In genomic region chr10:7700577-7701125, GRCh38 we compare ENCODE assay signal across 1 cellular context.
A peak's percentile ranks its signal among the peaks of the same experiment; 100 is the strongest.
TF ChIP-seq lines count a peak whose summit lies in the region.

No MANE protein-coding gene starts in this region.

TF ChIP-seq in HepG2, 621 proteins besides CTCF, POLR2A, EP300 and RAD21 (continued from another document and continues in another):
- TF ChIP-seq CSRNP1 (CRISPR knock-in tag; IDR thresholded peaks at IDR 0.05) = no peak
- no peak for TF ChIP-seq ZNF10 (CRISPR knock-in tag; IDR thresholded peaks at IDR 0.05; ENCODE audit: borderline replicate concordance, low read depth)
- TF ChIP-seq POGZ (CRISPR knock-in tag; IDR thresholded peaks at IDR 0.05) = peak; percentile 78
- no peak for TF ChIP-seq GTF2F1 (IDR thresholded peaks at IDR 0.05; ENCODE audit: low read length)
- TF ChIP-seq ZNF496 (CRISPR knock-in tag; IDR thresholded peaks at IDR 0.05; ENCODE audit: insufficient replicate concordance) = no peak
- no peak for TF ChIP-seq HINFP (CRISPR knock-in tag; IDR thresholded peaks at IDR 0.05; ENCODE audit: low read depth)
- peak; percentile 80 for TF ChIP-seq ONECUT2 (CRISPR knock-in tag; IDR thresholded peaks at IDR 0.05)
- TF ChIP-seq ZNF629 (CRISPR knock-in tag; conservative IDR thresholded peaks at IDR 0.05) = no peak; the same call in 1 of the 2 replicates
- TF ChIP-seq YEATS4 (CRISPR knock-in tag; IDR thresholded peaks at IDR 0.05; ENCODE audit: borderline replicate concordance) = no peak
- peak; percentile 81 for TF ChIP-seq NR2C2 (CRISPR knock-in tag; IDR thresholded peaks at IDR 0.05; ENCODE audit: borderline replicate concordance)
- no peak; the same call in 1 of the 2 replicates for TF ChIP-seq ZNF33A (CRISPR knock-in tag; IDR thresholded peaks at IDR 0.05; ENCODE audit: borderline replicate concordance)
- peak; percentile 89 for TF ChIP-seq TBX2 (CRISPR knock-in tag; IDR thresholded peaks at IDR 0.05; ENCODE audit: borderline replicate concordance)
- TF ChIP-seq SIX4 (CRISPR knock-in tag; IDR thresholded peaks at IDR 0.05) = peak; percentile 95
- TF ChIP-seq MAX (IDR thresholded peaks at IDR 0.05) = no peak; the same call in 1 of the 2 replicates
- peak; percentile 71; the same call in 1 of the 2 replicates for TF ChIP-seq ETV5 (CRISPR knock-in tag; IDR thresholded peaks at IDR 0.05; ENCODE audit: borderline replicate concordance)
- 0 out of 2 replicates have a peak, but pooled peaks have one; percentile 24 for TF ChIP-seq PAX8 (CRISPR knock-in tag; IDR thresholded peaks at IDR 0.05; ENCODE audit: borderline replicate concordance)
- peak; percentile 50; the same call in 1 of the 2 replicates for TF ChIP-seq ZNF335 (CRISPR knock-in tag; IDR thresholded peaks at IDR 0.05)
- no peak for TF ChIP-seq SSRP1 (CRISPR knock-in tag; IDR thresholded peaks at IDR 0.05)
- no peak for TF ChIP-seq CAMTA2 (CRISPR knock-in tag; IDR thresholded peaks at IDR 0.05; ENCODE audit: borderline replicate concordance)
- TF ChIP-seq ZNF672 (CRISPR knock-in tag; IDR thresholded peaks at IDR 0.05) = no peak
- TF ChIP-seq ZNF704 (CRISPR knock-in tag; IDR thresholded peaks at IDR 0.05; ENCODE audit: borderline replicate concordance) = no peak
- TF ChIP-seq DZIP1 (CRISPR knock-in tag; IDR thresholded peaks at IDR 0.05) = no peak
- no peak for TF ChIP-seq NCOA5 (CRISPR knock-in tag; IDR thresholded peaks at IDR 0.05)
- TF ChIP-seq ZBTB43 (CRISPR knock-in tag; conservative IDR thresholded peaks at IDR 0.05) = peak; percentile 79
- TF ChIP-seq DMAP1 (CRISPR knock-in tag; IDR thresholded peaks at IDR 0.05) = peak; percentile 65; the same call in 1 of the 2 replicates
- TF ChIP-seq ZSCAN5A (CRISPR knock-in tag; IDR thresholded peaks at IDR 0.05; ENCODE audit: borderline replicate concordance) = no peak
- TF ChIP-seq ZNF800 (CRISPR knock-in tag; IDR thresholded peaks at IDR 0.05) = no peak
- TF ChIP-seq ESRRA (CRISPR knock-in tag; IDR thresholded peaks at IDR 0.05; ENCODE audit: low read depth) = peak; percentile 48; the same call in 1 of the 2 replicates
- no peak for TF ChIP-seq ZNF207 (IDR thresholded peaks at IDR 0.05; ENCODE audit: borderline replicate concordance)
- no peak for TF ChIP-seq PHF8 (CRISPR knock-in tag; IDR thresholded peaks at IDR 0.05)
- peak; percentile 87 for TF ChIP-seq TCF7 (IDR thresholded peaks at IDR 0.05; ENCODE audit: low read depth)
- TF ChIP-seq NCOA1 (CRISPR knock-in tag; IDR thresholded peaks at IDR 0.05) = peak; percentile 56; the same call in 1 of the 2 replicates
- no peak for TF ChIP-seq JDP2 (CRISPR knock-in tag; IDR thresholded peaks at IDR 0.05; ENCODE audit: borderline replicate concordance)
- no peak for TF ChIP-seq CHD2 (IDR thresholded peaks at IDR 0.05; ENCODE audit: low read depth, low read length)
- TF ChIP-seq ATM (IDR thresholded peaks at IDR 0.05; ENCODE audit: borderline replicate concordance) = no peak
- TF ChIP-seq CERS6 (CRISPR knock-in tag; IDR thresholded peaks at IDR 0.05) = no peak
- TF ChIP-seq SMARCE1 (IDR thresholded peaks at IDR 0.05; ENCODE audit: borderline replicate concordance) = no peak
- TF ChIP-seq GPN1 (CRISPR knock-in tag; IDR thresholded peaks at IDR 0.05; ENCODE audit: borderline replicate concordance) = no peak
- no peak; the same call in 1 of the 2 replicates for TF ChIP-seq ZBTB34 (CRISPR knock-in tag; IDR thresholded peaks at IDR 0.05)
- TF ChIP-seq MAFK (conservative IDR thresholded peaks at IDR 0.05 in 1 of 2, IDR thresholded peaks at IDR 0.05 in 1 of 2; ENCODE audit: low read length in 2 of 2) = no peak; a peak in 1 of 4 replicates
- no peak for TF ChIP-seq ZFP91 (CRISPR knock-in tag; IDR thresholded peaks at IDR 0.05; ENCODE audit: borderline replicate concordance)
- no peak for TF ChIP-seq GLMP (CRISPR knock-in tag; IDR thresholded peaks at IDR 0.05; ENCODE audit: borderline replicate concordance)
- TF ChIP-seq KDM5A (IDR thresholded peaks at IDR 0.05; ENCODE audit: borderline replicate concordance, low read length) = no peak
- TF ChIP-seq CENPX (CRISPR knock-in tag; IDR thresholded peaks at IDR 0.05) = no peak
- no peak for TF ChIP-seq MATR3 (CRISPR knock-in tag; IDR thresholded peaks at IDR 0.05)
